12 cellular contexts compared by ENCODE assay signal in the genomic region with DNA sequence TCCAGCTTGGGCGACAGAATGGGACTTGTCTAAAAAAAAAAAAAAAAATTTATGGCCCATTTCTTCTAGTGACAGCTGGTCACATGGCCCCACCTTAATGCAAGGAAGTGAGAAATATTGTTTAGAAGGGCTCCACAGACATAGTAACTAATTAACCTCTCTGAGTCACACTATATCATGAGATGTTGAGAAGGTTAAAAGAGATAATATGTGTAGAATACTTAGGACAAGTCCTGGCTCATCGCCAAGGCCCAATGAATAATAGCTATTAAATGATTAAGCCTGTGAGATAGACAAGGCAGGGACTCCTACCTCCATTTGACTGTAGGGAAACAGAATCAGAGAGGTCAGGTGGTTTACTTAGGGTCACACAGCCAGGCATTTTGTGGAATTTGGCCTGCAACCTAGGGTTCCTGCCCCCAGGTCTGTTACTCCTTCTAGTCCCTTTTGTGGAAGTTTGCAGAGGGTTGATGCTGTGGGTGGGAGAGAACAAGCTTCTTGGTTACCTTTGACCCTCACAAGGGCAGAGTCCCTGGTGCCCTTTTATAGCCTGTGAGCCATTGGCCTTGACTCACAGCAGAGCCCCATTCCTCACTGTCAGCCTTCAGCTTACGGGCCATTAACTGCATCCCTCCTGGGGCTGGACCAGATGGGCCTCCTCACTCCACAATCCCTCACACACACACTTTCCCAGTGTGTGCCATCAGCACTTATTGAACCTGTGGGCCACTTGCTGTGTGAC. TPM values are rescaled to one million over a fixed set of nuclear protein-coding genes. Genes with fewer than 3 reads are reported as not detected.
DNase-seq lines count a peak whose midpoint lies in the region; ATAC-seq and TF ChIP-seq lines count a peak whose summit lies in the region.
"Had no signal": no experiment of that assay in that cellular context is flagged by ENCODE, and none has a peak within 500 bp of the region (broad histone marks: within the 10 kb centered on the region; RNA-seq: fewer than 3 reads in every experiment).

No MANE protein-coding gene starts in this region.

- no peaks in the 10 kb centered on the region for H3K4me1 ChIP-seq in gastrocnemius medialis
- H3K4me1 ChIP-seq: heart right ventricle had no signal

- in situ Hi-C loops in gastrocnemius medialis (cut with MboI; ENCODE audit: low sequenced_read_pairs in 4 of 4): no loop called here

- intact Hi-C loops in gastrocnemius medialis (cut with DNase I; ENCODE audit: low total_unique reads): no loop called here

- H3K27me3 ChIP-seq in gastrocnemius medialis: no peaks in the 10 kb centered on the region

- ATAC-seq in HG02981 (IDR thresholded peaks at IDR 0.05; ENCODE audit: unreplicated experiment) (peak; percentile 78), gastrocnemius medialis (no peak), HG02678 (IDR thresholded peaks at IDR 0.05; ENCODE audit: unreplicated experiment) (no peak), HG03108 (IDR thresholded peaks at IDR 0.05; ENCODE audit: unreplicated experiment) (no peak)
- ATAC-seq: heart right ventricle had no signal

- H3K36me3 ChIP-seq in gastrocnemius medialis: no peaks in the 10 kb centered on the region
- H3K36me3 ChIP-seq: heart right ventricle, neutrophil had no signal

- no peaks in the 10 kb centered on the region for H3K9me3 ChIP-seq in gastrocnemius medialis
- H3K9me3 ChIP-seq: heart right ventricle, neutrophil had no signal

- H3K4me3 ChIP-seq in gastrocnemius medialis: no peak overlapping the region
- H3K4me3 ChIP-seq: heart right ventricle had no signal

- H3K27ac ChIP-seq in gastrocnemius medialis: no peak overlapping the region
- H3K27ac ChIP-seq: heart right ventricle, neutrophil had no signal

- no peak for TF ChIP-seq POLR2A in gastrocnemius medialis (IDR thresholded peaks at IDR 0.05)

- DNase-seq in DMS 273 treated with DMSO at 0.1 percent for 48 hours (lab: John Stamatoyannopoulos, UW): peak; percentile 73
- peak; percentile 33 for DNase-seq in NOMO-1 treated with dmso at 0.1 percent for 144 hours (lab: John Stamatoyannopoulos, UW; ENCODE audit: unreplicated experiment)
- DNase-seq in foreskin melanocyte: peak; percentile 66
- DNase-seq in activated CD8-positive, alpha-beta memory T cell treated with anti-CD3 and anti-CD28 coated beads for 24 hours: no peak
- no peak for DNase-seq in gastrocnemius medialis
- DNase-seq: activated CD4-positive, alpha-beta T cell treated with anti-CD3 and anti-CD28 coated beads for 1 hour; CD4-positive, alpha-beta memory T cell; heart right ventricle had no signal

- TF ChIP-seq CTCF in gastrocnemius medialis (IDR thresholded peaks at IDR 0.05 in 4 of 5, conservative IDR thresholded peaks at IDR 0.05 in 1 of 5): no peak

RNA-seq across cellular contexts. Expression of a gene that starts 48.5 kb away (rescaled TPM):
- under 1 TPM in 3 of 4 donors, not detected in 1; 0.15 to 0.24 (median 0.24) TPM for total RNA-seq in gastrocnemius medialis
- total RNA-seq: CD4-positive, alpha-beta memory T cell had no signal

RNA-seq across cellular contexts. Expression of a gene that starts 53.9 kb away (rescaled TPM):
- 10 to 100 TPM; 19.5 to 28.6 (median 23.6) TPM for total RNA-seq in gastrocnemius medialis

Comparison
In these comparisons a context has a peak if more than half of its experiments do, and no peak if none do; other contexts are left out.
1. DNase-seq: peak in DMS 273 treated with DMSO at 0.1 percent for 48 hours (single experiment), NOMO-1 treated with dmso at 0.1 percent for 144 hours (single experiment) and foreskin melanocyte (single experiment); none in activated CD8-positive, alpha-beta memory T cell treated with anti-CD3 and anti-CD28 coated beads for 24 hours (single experiment) and gastrocnemius medialis (0 of 2).